Comparison of ENCODE assay signal across 8 cellular contexts in the genomic region with DNA sequence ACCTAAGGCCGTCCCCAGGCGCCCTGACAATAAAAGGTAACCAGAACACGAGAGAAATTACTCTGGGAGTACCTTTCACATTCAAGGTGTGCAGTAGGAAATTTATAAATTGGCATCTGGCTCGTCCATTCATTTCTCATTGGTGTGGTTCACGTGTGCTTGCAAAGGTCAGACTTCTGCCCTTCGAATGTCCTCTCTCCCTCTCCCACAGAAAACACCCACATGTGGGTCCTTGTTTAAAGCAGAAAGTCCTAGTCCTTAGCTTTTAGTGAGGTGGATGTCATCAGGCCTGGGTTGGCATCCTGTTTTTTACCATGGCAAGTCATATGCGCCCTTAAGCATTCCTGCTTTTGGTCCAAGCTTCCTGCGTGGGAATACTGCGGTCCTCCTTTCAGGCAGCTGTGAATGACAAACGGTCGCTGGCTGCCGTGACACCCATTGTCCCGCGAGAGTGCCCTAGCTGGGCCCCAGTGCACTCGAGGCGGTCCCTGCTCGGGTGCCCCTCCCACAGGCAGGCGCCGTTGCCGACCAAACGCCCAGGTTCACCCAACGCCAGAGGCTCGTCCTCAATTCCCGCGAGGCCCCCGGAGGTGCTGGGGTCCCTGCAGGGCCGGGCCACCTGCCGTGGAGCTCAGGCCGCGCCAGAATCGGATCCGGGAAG.
DNase-seq lines count a peak whose midpoint lies in the region; ATAC-seq lines count a peak whose summit lies in the region.

Gene NUDT19 (plus strand): TSS at position 531 of the 661 bp plus-strand sequence. CDS start 140 bp downstream, outside the sequence.

- ATAC-seq in GM19035 (IDR thresholded peaks at IDR 0.05; ENCODE audit: unreplicated experiment) = peak; percentile 86
- ATAC-seq in HG03280 (IDR thresholded peaks at IDR 0.05; ENCODE audit: unreplicated experiment) = peak; percentile 82

- DNase-seq in AG20443 (ENCODE audit: low spot score) (peak; percentile 93), NCI-H345 (lab: John Stamatoyannopoulos, UW) (peak; percentile 99), left kidney (ENCODE audit: low read depth, low spot score) (peak; percentile 95)
- peak; percentile 64 to 76 for DNase-seq in activated CD4-positive, alpha-beta T cell treated with anti-CD3 and anti-CD28 coated beads for 24 hours (ENCODE audit: low read depth in 2 of 2)
- DNase-seq in stimulated activated CD4-positive, alpha-beta T cell treated with anti-CD3 and anti-CD28 coated beads, Interleukin-2, amount 100 ng/mL, for 24 hours = peak; percentile 80 to 87

- H3K27ac ChIP-seq in cingulate gyrus (ENCODE audit: low read depth, low read length) = peak within 1 kb of the TSS; percentile 47

Comparison
In these comparisons a context has a peak if more than half of its experiments do, and no peak if none do; other contexts are left out.
1. Peak in every context shown above with its lines: DNase-seq, ATAC-seq and H3K27ac ChIP-seq.